Comparison of ENCODE assay signal across 20 cellular contexts in genomic region chr5:86137297-86137696, GRCh38.
A peak's percentile ranks its signal among the peaks of the same experiment; 100 is the strongest.
DNase-seq lines count a peak whose midpoint lies in the region; ATAC-seq, FAIRE-seq and TF ChIP-seq lines count a peak whose summit lies in the region.
"Had no signal": no experiment of that assay in that cellular context is flagged by ENCODE, and none has a peak within 500 bp of the region (broad histone marks: within the 10 kb centered on the region; RNA-seq: fewer than 3 reads in every experiment).

No MANE protein-coding gene starts in this region.

- H3K27ac ChIP-seq in HepG2 (ENCODE audit: extremely low read length, insufficient read depth, low read length) (no peak overlapping the region), right lobe of liver (no peak overlapping the region), PC-3 (ENCODE audit: low read length) (no peak overlapping the region), K562 (ENCODE audit: extremely low read depth, low read depth, low read length) (no peak overlapping the region)
- H3K27ac ChIP-seq: GM23248, KMS-11 had no signal

- CTCF ChIA-PET in HepG2 (lab: Yijun Ruan, JAX; ENCODE audit: low intra/inter-chr PET ratio, low total read pairs) (no interaction called here), PC-3 (lab: Charles Lee) (no interaction called here), K562 (lab: Yijun Ruan, JAX; ENCODE audit: low intra/inter-chr PET ratio) (no interaction called here)

- POLR2A ChIA-PET in HepG2 (lab: Yijun Ruan, JAX), result no interaction called here
- POLR2A ChIA-PET in PC-3 (lab: Charles Lee; ENCODE audit: unreplicated experiment), result no interaction called here
- POLR2A ChIA-PET in K562 (lab: Yijun Ruan, JAX), result no interaction called here

- no peak for TF ChIP-seq EP300 in HepG2 (IDR thresholded peaks at IDR 0.05; ENCODE audit: low read depth in 2 of 2, low read length in 2 of 2)
- no peak for TF ChIP-seq EP300 in HepG2 (CRISPR knock-in tag; IDR thresholded peaks at IDR 0.05; ENCODE audit: borderline replicate concordance)
- no peak for TF ChIP-seq EP300 in K562 (IDR thresholded peaks at IDR 0.05; ENCODE audit: low read length)

- in situ Hi-C loops in HepG2 (cut with HindIII; ENCODE audit: extremely low pct_ligation_motif_present, low pct_unique_long_range_greater_than_20kb), result no loop called here
- in situ Hi-C loops in K562 (cut with MboI), result no loop called here

- TF ChIP-seq RAD21 in HepG2 (CRISPR knock-in tag; IDR thresholded peaks at IDR 0.05) (no peak), K562 (CRISPR knock-in tag; conservative IDR thresholded peaks at IDR 0.05 in 1 of 2, IDR thresholded peaks at IDR 0.05 in 1 of 2) (no peak)

- TF ChIP-seq CTCF in HepG2 (CRISPR knock-in tag; IDR thresholded peaks at IDR 0.05) (no peak), right lobe of liver (IDR thresholded peaks at IDR 0.05) (no peak), PC-3 (conservative IDR thresholded peaks at IDR 0.05; ENCODE audit: low read depth, low read length) (no peak), K562 (IDR thresholded peaks at IDR 0.05 in 2 of 3, conservative IDR thresholded peaks at IDR 0.05 in 1 of 3; ENCODE audit: insufficient read depth in 2 of 3, low read depth in 1 of 3, low read length in 3 of 3) (no peak)

- H3K36me3 ChIP-seq in HepG2 (replicated peaks in 1 of 2; ENCODE audit: control insufficient read depth in 1 of 2, insufficient read depth in 2 of 2, low read length in 2 of 2) (no peaks in the 10 kb centered on the region), right lobe of liver (no peaks in the 10 kb centered on the region), PC-3 (ENCODE audit: low read depth, low read length) (no peaks in the 10 kb centered on the region), K562 (ENCODE audit: control insufficient read depth, insufficient read depth, low read length) (no peaks in the 10 kb centered on the region)
- H3K36me3 ChIP-seq: BE2C had no signal

- DNase-seq in HepG2 (ENCODE audit: low spot score) (no peak), right lobe of liver (no peak), PC-3 (no peak), K562 (ENCODE audit: extremely low read depth in 1 of 4, low spot score in 3 of 4) (no peak), KG1 (lab: John Stamatoyannopoulos, UW) (no peak), UCSD-AML1 (lab: John Stamatoyannopoulos, UW; ENCODE audit: unreplicated experiment) (no peak)
- DNase-seq: 8988T; BE2C; C1 segment of cervical spinal cord; CD4-positive, CD25-positive, alpha-beta regulatory T cell; DMS153; DMS79; GDM1; GM23248; H7 had no signal

- WGBS in HepG2 (ENCODE audit: low lambda C conversion rate), result 7% methylated on average over 2 of the region's 2 CpGs
- WGBS in right lobe of liver (ENCODE audit: insufficient coverage, low coverage, low lambda C conversion rate, missing lambda C conversion rate), result 58% methylated on average over 2 of the region's 2 CpGs
- WGBS in K562 (ENCODE audit: insufficient coverage, low coverage, missing lambda C conversion rate), result 3% methylated on average over 2 of the region's 2 CpGs

- no peak for FAIRE-seq in HepG2 (lab: Jason Lieb, UNC)
- no peak for FAIRE-seq in K562 (lab: Jason Lieb, UNC)
- FAIRE-seq: GM12892, GM18507 had no signal

- BruUV-seq in HepG2 (replicated peaks; lab: Mats Ljungman, UMichigan) (no TSS peak), PC-3 (replicated peaks; lab: Mats Ljungman, UMichigan) (no TSS peak), K562 (replicated peaks; lab: Mats Ljungman, UMichigan) (no TSS peak)

- H3K9me3 ChIP-seq in HepG2 (ENCODE audit: low read length) (no peaks in the 10 kb centered on the region), right lobe of liver (no peaks in the 10 kb centered on the region), PC-3 (ENCODE audit: low read length) (no peaks in the 10 kb centered on the region), K562 (replicated peaks; ENCODE audit: control insufficient read depth, insufficient read depth, low read depth, low read length) (no peaks in the 10 kb centered on the region)
- H3K9me3 ChIP-seq: BE2C had no signal

- intact Hi-C loops in HepG2 (cut with micrococcal nuclease; ENCODE audit: unreplicated experiment), result no loop called here
- intact Hi-C loops in right lobe of liver (cut with DNase I), result no loop called here
- intact Hi-C loops in PC-3 (cut with micrococcal nuclease), result no loop called here
- intact Hi-C loops in K562 (cut with micrococcal nuclease), result no loop called here

- no peak overlapping the region for H3K9ac ChIP-seq in HepG2 (ENCODE audit: insufficient read depth, low read depth, low read length)
- no peak overlapping the region for H3K9ac ChIP-seq in PC-3 (ENCODE audit: low read length)
- no peak overlapping the region for H3K9ac ChIP-seq in K562 (ENCODE audit: insufficient read depth in 1 of 2, low read depth in 2 of 2, low read length in 2 of 2)
- H3K9ac ChIP-seq: GM23248, KMS-11 had no signal

- no peak overlapping the region for H3K4me2 ChIP-seq in HepG2 (ENCODE audit: low read depth, low read length)
- no peak overlapping the region for H3K4me2 ChIP-seq in PC-3 (ENCODE audit: low read length)
- no peak overlapping the region for H3K4me2 ChIP-seq in K562 (ENCODE audit: insufficient read depth, low read length)
- H3K4me2 ChIP-seq: KMS-11 had no signal

- H4K20me1 ChIP-seq in HepG2 (ENCODE audit: insufficient read depth, low read length) (no peaks in the 10 kb centered on the region), PC-3 (ENCODE audit: low read length) (no peaks in the 10 kb centered on the region), K562 (replicated peaks; ENCODE audit: control insufficient read depth, insufficient read depth, low read length) (no peaks in the 10 kb centered on the region)

- H3K79me2 ChIP-seq in HepG2 (ENCODE audit: insufficient read depth, low read length) (no peaks in the 10 kb centered on the region), PC-3 (ENCODE audit: low read length) (no peaks in the 10 kb centered on the region), K562 (ENCODE audit: control insufficient read depth, insufficient read depth, low read length) (no peaks in the 10 kb centered on the region)

- ATAC-seq in HepG2, result no peak
- ATAC-seq in right lobe of liver, result no peak
- ATAC-seq in PC-3, result no peak
- no peak for ATAC-seq in K562
- ATAC-seq in HG02973 (IDR thresholded peaks at IDR 0.05; ENCODE audit: unreplicated experiment), result no peak
- ATAC-seq in HG02981 (IDR thresholded peaks at IDR 0.05; ENCODE audit: unreplicated experiment), result no peak

- H3K27me3 ChIP-seq in HepG2 (ENCODE audit: control insufficient read depth in 1 of 2, insufficient read depth in 2 of 2, low read length in 2 of 2) (no peaks in the 10 kb centered on the region), right lobe of liver (no peaks in the 10 kb centered on the region), PC-3 (ENCODE audit: low read length) (no peaks in the 10 kb centered on the region), K562 (ENCODE audit: control insufficient read depth in 2 of 2, insufficient read depth in 2 of 2, low read length in 2 of 2) (no peaks in the 10 kb centered on the region)
- H3K27me3 ChIP-seq: BE2C had no signal

- TF ChIP-seq POLR2A in HepG2 (IDR thresholded peaks at IDR 0.05; ENCODE audit: insufficient read depth in 1 of 2, low read depth in 2 of 2, low read length in 2 of 2), result no peak
- TF ChIP-seq POLR2A in right lobe of liver (IDR thresholded peaks at IDR 0.05), result no peak
- TF ChIP-seq POLR2A in K562 (conservative IDR thresholded peaks at IDR 0.05), result no peak

- H2AFZ ChIP-seq in HepG2 (ENCODE audit: low read length), result no peak overlapping the region
- 0 out of 2 replicates have a peak overlapping the region, but pooled peaks have one; percentile 3 for H2AFZ ChIP-seq in PC-3 (ENCODE audit: low read length)
- H2AFZ ChIP-seq in K562 (ENCODE audit: low read depth, low read length), result no peak overlapping the region
- H2AFZ ChIP-seq: GM23248 had no signal

- no peaks in the 10 kb centered on the region for H3K9me1 ChIP-seq in K562 (ENCODE audit: control insufficient read depth, insufficient read depth, low read length)

- H3F3A ChIP-seq in PC-3 (ENCODE audit: low read length, unreplicated experiment), result no peaks in the 10 kb centered on the region

- H3K4me1 ChIP-seq in HepG2 (ENCODE audit: insufficient read depth, low read length), result no peaks in the 10 kb centered on the region
- no peaks in the 10 kb centered on the region for H3K4me1 ChIP-seq in right lobe of liver
- H3K4me1 ChIP-seq in PC-3 (ENCODE audit: insufficient read depth, low read length), result no peaks in the 10 kb centered on the region
- no peaks in the 10 kb centered on the region for H3K4me1 ChIP-seq in K562 (replicated peaks in 1 of 2; ENCODE audit: control insufficient read depth in 2 of 2, insufficient read depth in 2 of 2, low read length in 2 of 2)
- H3K4me1 ChIP-seq: BE2C had no signal

- no peaks in the 10 kb centered on the region for H3K9me2 ChIP-seq in PC-3 (replicated peaks; ENCODE audit: low read length)

- H3K4me3 ChIP-seq in HepG2 (replicated peaks in 1 of 3; ENCODE audit: insufficient read depth in 1 of 3, low read depth in 2 of 3, low read length in 3 of 3) (no peak overlapping the region), right lobe of liver (no peak overlapping the region), PC-3 (ENCODE audit: low read length) (no peak overlapping the region), K562 (no peak overlapping the region)
- H3K4me3 ChIP-seq: GM23248 had no signal

TF ChIP-seq in HepG2, 621 proteins besides CTCF, POLR2A, EP300 and RAD21:
- no peak for TF ChIP-seq SMARCE1 (IDR thresholded peaks at IDR 0.05; ENCODE audit: borderline replicate concordance)
- peak; percentile 60 for TF ChIP-seq NFE2L2 (IDR thresholded peaks at IDR 0.05; ENCODE audit: low read length)
- no peak for TF ChIP-seq ZNF24 (IDR thresholded peaks at IDR 0.05)
- TF ChIP-seq MAFF (IDR thresholded peaks at IDR 0.05; ENCODE audit: low read depth, low read length), result peak; percentile 15; the same call in 1 of the 2 replicates
- TF ChIP-seq ZNF652 (CRISPR knock-in tag; IDR thresholded peaks at IDR 0.05; ENCODE audit: borderline replicate concordance, low read depth), result no peak
- TF ChIP-seq MAFK (conservative IDR thresholded peaks at IDR 0.05 in 1 of 2, IDR thresholded peaks at IDR 0.05 in 1 of 2; ENCODE audit: low read length in 2 of 2), result peak in 1 of 2 experiments; percentile 56; a peak in 2 of 4 replicates

TF ChIP-seq in K562, 482 proteins besides CTCF, POLR2A, EP300 and RAD21 (continues in another document):
- TF ChIP-seq POLR3G (IDR thresholded peaks at IDR 0.05; ENCODE audit: extremely low read depth, insufficient read length, insufficient replicate concordance), result no peak

Comparison
In these comparisons a context has a peak if more than half of its experiments do, and no peak if none do; other contexts are left out.
1. Of the 241 proteins assayed by ChIP-seq in both HepG2 and K562: peak only in HepG2: none; only in K562: MAFG, NFE2 and NFE2L1; in both: MAFF; in neither: 236; mixed calls (peak in some experiments, not most) for 1.